In genomic region chr9:26675055-26675454, GRCh38 we compare ENCODE assay signal across 30 cellular contexts.
"Had no signal": no experiment of that assay in that cellular context is flagged by ENCODE, and none has a peak within 500 bp of the region (broad histone marks: within the 10 kb centered on the region; RNA-seq: fewer than 3 reads in every experiment).

No MANE protein-coding gene starts in this region.

- H3K9me3 ChIP-seq: breast epithelium, heart right ventricle, lower lobe of right lung, right lobe of liver, thoracic aorta had no signal

- H3K27me3 ChIP-seq: breast epithelium, foreskin keratinocyte, heart right ventricle, right lobe of liver had no signal

- DNase-seq: activated CD4-positive, alpha-beta T cell treated with anti-CD3 and anti-CD28 coated beads for 48 hours; activated CD4-positive, alpha-beta T cell treated with anti-CD3 and anti-CD28 coated beads, Interleukin-2, amount 50 U/mL, for 48 hours; activated CD8-positive, alpha-beta memory T cell treated with anti-CD3 and anti-CD28 coated beads for 24 hours; activated effector memory CD4-positive, alpha-beta T cell treated with Interleukin-2 at 50 U/mL for 16 hours; activated naive CD4-positive, alpha-beta T cell treated with Interleukin-2 at 50 U/mL for 16 hours; activated naive CD8-positive, alpha-beta T cell treated with anti-CD3 and anti-CD28 coated beads, Interleukin-2, amount 10 ng/mL, durations not matched to agents 7 days and 5 days; amniotic stem cell; endodermal cell; foreskin keratinocyte; heart right ventricle; kidney glomerular epithelial cell; lower lobe of right lung; mesendoderm; natural killer cell; posterior cingulate gyrus; right lobe of liver; stimulated activated CD4-positive, alpha-beta T cell treated with anti-CD3 and anti-CD28 coated beads, Interleukin-12 subunit alpha, Interleukin-12 subunit beta, amount 100 ng/mL, for 4 hours; stimulated activated CD4-positive, alpha-beta T cell treated with anti-CD3 and anti-CD28 coated beads, Interleukin-4, amount 100 ng/mL, for 1 hour; stimulated activated naive CD8-positive, alpha-beta T cell treated with anti-CD3 and anti-CD28 coated beads, Interleukin-15, Interleukin-2, amounts not matched to agents 100 U/mL and 50 U/mL, for 24 hours; T-helper 17 cell; T1000; trophoblast cell; WERI-Rb-1 had no signal

- H3K4me3 ChIP-seq: breast epithelium, heart right ventricle, lower lobe of right lung, right lobe of liver, thoracic aorta had no signal

- FAIRE-seq: astrocyte, urothelium cell line had no signal

- H3K27ac ChIP-seq: breast epithelium, foreskin keratinocyte, heart right ventricle, lower lobe of right lung, right lobe of liver, thoracic aorta, WERI-Rb-1 had no signal

- H3K4me1 ChIP-seq: breast epithelium, foreskin keratinocyte, heart right ventricle, lower lobe of right lung, right lobe of liver had no signal

- H3K36me3 ChIP-seq: breast epithelium, heart right ventricle, lower lobe of right lung, right lobe of liver, thoracic aorta, WERI-Rb-1 had no signal

- ATAC-seq: activated CD4-positive, CD25-positive, alpha-beta regulatory T cell treated with anti-CD3 and anti-CD28 coated beads, Interleukin-2, amount 50 U/mL, for 24 hours; esophagus mucosa; foreskin keratinocyte; heart right ventricle; left lobe of liver; lower lobe of right lung; natural killer cell; right lobe of liver; stimulated activated naive CD8-positive, alpha-beta T cell treated with anti-CD3 and anti-CD28 coated beads, Interleukin-15, Interleukin-2, amounts not matched to agents 100 U/mL and 50 U/mL, for 24 hours; T-helper 17 cell had no signal
